8 cellular contexts compared by ENCODE assay signal in genomic region chr1:45359882-45360513, GRCh38. TPM values are rescaled to one million over a fixed set of nuclear protein-coding genes. Genes with fewer than 3 reads are reported as not detected.
A peak's percentile ranks its signal among the peaks of the same experiment; 100 is the strongest.
DNase-seq lines count a peak whose midpoint lies in the region; ATAC-seq and TF ChIP-seq lines count a peak whose summit lies in the region.

No MANE protein-coding gene starts in this region.

- H3K4me3 Mint-ChIP-seq in CD14-positive monocyte (peak overlapping the region; percentile 29 to 58), progenitor cell of endocrine pancreas (ENCODE audit: low read depth) (no peak overlapping the region)

- H3K4me1 ChIP-seq in OCI-LY1 (ENCODE audit: insufficient read depth, low read length, severe bottlenecking): peaks cover 19% of the 10 kb centered on the region

- no peak overlapping the region; the same call in 1 of the 2 replicates for H3K9ac ChIP-seq in OCI-LY1 (ENCODE audit: low read length)

- no peaks in the 10 kb centered on the region for H3K27me3 Mint-ChIP-seq in CD14-positive monocyte (ENCODE audit: low read depth in 3 of 3)
- H3K27me3 Mint-ChIP-seq in progenitor cell of endocrine pancreas: no peaks in the 10 kb centered on the region

- DNase-seq in CD14-positive monocyte (ENCODE audit: low spot score) (peak; percentile 56), HFF-Myc (ENCODE audit: extremely low read depth, low read depth) (no peak), glomerular visceral epithelial cell (ENCODE audit: extremely low spot score) (peak; percentile 55), progenitor cell of endocrine pancreas (ENCODE audit: low spot score, unreplicated experiment) (no peak), iPS-NIHi11 (ENCODE audit: low spot score) (no peak)
- peak; percentile 50 for DNase-seq in activated naive CD4-positive, alpha-beta T cell treated with anti-CD3 and anti-CD28 coated beads, Interleukin-2, amount 50 U/mL, for 16 hours

- intact Hi-C loops in CD14-positive monocyte (cut with micrococcal nuclease): loop anchor here (1.0 to 5.0 kb wide), 3 partner anchors 117 to 133 kb away; no protein-coding TSS in a partner anchor

- H3K27ac Mint-ChIP-seq in CD14-positive monocyte (peak overlapping the region in 5 of 7 donors; percentile 5 to 68 (median 14)), progenitor cell of endocrine pancreas (peak overlapping the region; percentile 71)

- no peak overlapping the region for H3K27ac ChIP-seq in OCI-LY1 (ENCODE audit: low read depth, low read length, poor library complexity, severe bottlenecking)

- no peak for ATAC-seq in HG03354 (IDR thresholded peaks at IDR 0.05; ENCODE audit: poor library complexity, severe bottlenecking, unreplicated experiment)

- H3K79me2 ChIP-seq in OCI-LY1 (ENCODE audit: insufficient read depth, low read length): no peaks in the 10 kb centered on the region

- H3K9me2 ChIP-seq in OCI-LY1 (ENCODE audit: low read depth, low read length): no peaks in the 10 kb centered on the region

- TF ChIP-seq CTCF in CD14-positive monocyte (IDR thresholded peaks at IDR 0.05): peak; percentile 83
- TF ChIP-seq CTCF in HFF-Myc (IDR thresholded peaks at IDR 0.05; ENCODE audit: low read depth, low read length, missing control alignments): peak; percentile 54
- TF ChIP-seq CTCF in OCI-LY1 (IDR thresholded peaks at IDR 0.05; ENCODE audit: low read length): peak; percentile 69
- peak; percentile 75 for TF ChIP-seq CTCF in progenitor cell of endocrine pancreas (IDR thresholded peaks at IDR 0.05; ENCODE audit: unreplicated experiment)

- H3K4me3 ChIP-seq in HFF-Myc (replicated peaks; ENCODE audit: low read depth, low read length) (no peak overlapping the region), OCI-LY1 (ENCODE audit: low read depth, low read length, poor library complexity, severe bottlenecking) (no peak overlapping the region)

- no peaks in the 10 kb centered on the region for H3K9me3 ChIP-seq in OCI-LY1 (ENCODE audit: low read length)

- H3K27me3 ChIP-seq in OCI-LY1 (ENCODE audit: insufficient read depth, low read length): no peaks in the 10 kb centered on the region

- no peak overlapping the region for H2AFZ ChIP-seq in OCI-LY1 (ENCODE audit: low read length)

- H3K36me3 ChIP-seq in OCI-LY1 (ENCODE audit: insufficient read depth, low read length): no peaks in the 10 kb centered on the region

- H3K9me3 Mint-ChIP-seq in CD14-positive monocyte (no peaks in the 10 kb centered on the region), progenitor cell of endocrine pancreas (ENCODE audit: low read depth) (no peaks in the 10 kb centered on the region)

- H3K4me1 Mint-ChIP-seq in CD14-positive monocyte (peaks cover 13% of the 10 kb centered on the region), progenitor cell of endocrine pancreas (ENCODE audit: low read depth) (peaks cover 14% of the 10 kb centered on the region)

- H3F3A ChIP-seq in OCI-LY1 (ENCODE audit: insufficient read depth, low read length): no peaks in the 10 kb centered on the region

- no peaks in the 10 kb centered on the region for H4K20me1 ChIP-seq in OCI-LY1 (ENCODE audit: insufficient read depth, low read length)

- H3K36me3 Mint-ChIP-seq in CD14-positive monocyte (peaks cover 0 to under 1% of the 10 kb centered on the region in 2 donors), progenitor cell of endocrine pancreas (ENCODE audit: insufficient read depth) (peaks cover 1% of the 10 kb centered on the region)

- H3K4me2 ChIP-seq in OCI-LY1 (ENCODE audit: low read length): peak overlapping the region; percentile 34; the same call in 1 of the 2 replicates

RNA-seq across cellular contexts. Expression of gene MUTYH, which starts 19.8 kb away (rescaled TPM):
- polyA plus RNA-seq in CD14-positive monocyte: 1 to 10 TPM; 6.7 to 8.1 TPM
- 52.3 and 59.3 TPM in 2 replicates for total RNA-seq in progenitor cell of endocrine pancreas

RNA-seq across cellular contexts. Expression of gene TOE1, which starts 20.0 kb away (rescaled TPM):
- polyA plus RNA-seq in CD14-positive monocyte: 1 to 10 TPM; 3.9 to 5.8 TPM
- 11.7 and 12.3 TPM in 2 replicates for total RNA-seq in progenitor cell of endocrine pancreas

RNA-seq across cellular contexts. Expression of gene HPDL, which starts 33.3 kb away (rescaled TPM):
- not detected for polyA plus RNA-seq in CD14-positive monocyte
- 2.4 and 3.6 TPM in 2 replicates for total RNA-seq in progenitor cell of endocrine pancreas

Comparison
In these comparisons a context has a peak if more than half of its experiments do, and no peak if none do; other contexts are left out.
1. DNase-seq: peak in CD14-positive monocyte (single experiment), activated naive CD4-positive, alpha-beta T cell treated with anti-CD3 and anti-CD28 coated beads, Interleukin-2, amount 50 U/mL, for 16 hours (single experiment) and glomerular visceral epithelial cell (single experiment); none in HFF-Myc (single experiment), progenitor cell of endocrine pancreas (single experiment) and iPS-NIHi11 (single experiment).
2. Peak in every context shown above with its lines, with median percentiles within 50 percentile points of each other: CTCF ChIP-seq.